ENCODE assay signal across 9 cellular contexts in the genomic region with DNA sequence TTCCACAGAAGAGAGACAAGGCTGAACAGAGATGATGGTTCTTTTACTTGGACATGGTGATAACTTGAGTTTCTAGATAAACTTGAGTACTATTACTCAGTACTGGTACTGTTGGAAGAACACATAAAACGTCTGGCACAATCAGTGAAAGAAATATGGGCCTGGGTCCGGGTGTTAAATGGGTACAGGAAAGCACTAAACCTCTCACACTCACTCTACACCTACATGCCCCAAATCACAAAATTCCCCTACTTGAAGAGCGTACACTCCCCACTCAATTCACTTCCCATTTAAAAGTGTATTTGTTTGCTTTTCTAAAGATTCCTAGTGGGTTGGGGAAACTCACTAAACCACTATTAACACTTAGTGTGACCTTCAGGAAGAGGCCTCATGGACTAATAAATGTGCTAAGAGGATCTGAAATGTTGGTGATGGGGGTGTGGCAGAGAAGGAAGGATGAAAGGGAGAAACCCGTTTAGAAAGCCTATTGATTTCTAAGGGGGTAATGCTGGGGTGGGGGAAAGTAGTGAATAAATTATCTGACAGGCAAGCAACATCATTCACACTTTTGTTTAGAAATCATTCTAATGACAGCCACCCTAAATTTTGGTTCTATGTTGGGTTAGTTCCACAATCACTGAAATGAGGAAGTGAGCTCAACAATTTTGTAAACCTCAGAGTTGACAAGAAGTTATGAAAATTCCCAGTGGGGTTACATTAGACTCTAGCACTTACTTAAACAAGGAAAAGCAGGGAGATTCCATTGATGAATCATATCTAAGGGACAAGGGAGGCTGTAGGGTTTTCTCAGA.
A peak's percentile ranks its signal among the peaks of the same experiment; 100 is the strongest.
DNase-seq lines count a peak whose midpoint lies in the region; ATAC-seq and TF ChIP-seq lines count a peak whose summit lies in the region.
"Had no signal": no experiment of that assay in that cellular context is flagged by ENCODE, and none has a peak within 500 bp of the region (broad histone marks: within the 10 kb centered on the region; RNA-seq: fewer than 3 reads in every experiment).

No MANE protein-coding gene starts in this region.

- no peaks in the 10 kb centered on the region for H3K27me3 Mint-ChIP-seq in activated B cell treated with CpG ODN at 0.5 μM for 24 hours

- H3K4me1 Mint-ChIP-seq in activated B cell treated with CpG ODN at 0.5 μM for 24 hours = peaks cover 69% of the 10 kb centered on the region

- peak overlapping the region; percentile 87 for H3K27ac Mint-ChIP-seq in activated B cell treated with CpG ODN at 0.5 μM for 24 hours

- H3K27me3 ChIP-seq in ovary (no peaks in the 10 kb centered on the region), tibial artery (no peaks in the 10 kb centered on the region)

- peak overlapping the region; percentile 56 for H3K4me3 Mint-ChIP-seq in activated B cell treated with CpG ODN at 0.5 μM for 24 hours

- peaks cover 2% of the 10 kb centered on the region for H3K4me1 ChIP-seq in ovary (ENCODE audit: insufficient read depth)
- H3K4me1 ChIP-seq in tibial artery = peaks cover 0 to 53% (median 22%) of the 10 kb centered on the region in 4 donors

- H3K9me3 ChIP-seq in ovary (no peaks in the 10 kb centered on the region), tibial artery (no peaks in the 10 kb centered on the region)

- H3K27ac ChIP-seq in ovary (no peak overlapping the region), tibial artery (no peak overlapping the region)

- H3K36me3 ChIP-seq in ovary = no peaks in the 10 kb centered on the region
- H3K36me3 ChIP-seq in tibial artery = no peaks in the 10 kb centered on the region

- ATAC-seq in GM18520 (IDR thresholded peaks at IDR 0.05; ENCODE audit: unreplicated experiment) (peak; percentile 25), HG02981 (IDR thresholded peaks at IDR 0.05; ENCODE audit: unreplicated experiment) (peak; percentile 11), activated B cell treated with CpG ODN at 0.5 μM for 24 hours (ENCODE audit: low read depth) (peak; percentile 9)

- TF ChIP-seq EP300 in ovary (IDR thresholded peaks at IDR 0.05) = no peak

- DNase-seq in activated B cell treated with CpG ODN at 0.5 μM for 24 hours = no peak
- DNase-seq in renal cortical epithelial cell (ENCODE audit: low read depth) = peak; percentile 78
- DNase-seq in pons (ENCODE audit: low spot score) = no peak
- DNase-seq in ovary = no peak
- no peak for DNase-seq in HuH-7.5 (ENCODE audit: low spot score)
- DNase-seq in tibial artery = no peak
- DNase-seq: naive thymus-derived CD8-positive, alpha-beta T cell had no signal

- CTCF ChIA-PET in activated B cell treated with CpG ODN at 0.5 μM for 24 hours (lab: Charles Lee) = interaction anchor here (1.4 kb wide), 2 partner anchors 224 kb away, joined by 4 to 7 read pairs; no protein-coding TSS in a partner anchor

- POLR2A ChIA-PET in activated B cell treated with CpG ODN at 0.5 μM for 24 hours (lab: Charles Lee) = interaction anchor here (0.5 to 11.3 kb wide), 7 partner anchors 9 to 328 kb away, joined by 3 to 122 read pairs (median 4); no protein-coding TSS in a partner anchor

- no peaks in the 10 kb centered on the region for H3K36me3 Mint-ChIP-seq in activated B cell treated with CpG ODN at 0.5 μM for 24 hours (ENCODE audit: low read depth)
- H3K36me3 Mint-ChIP-seq: naive thymus-derived CD8-positive, alpha-beta T cell had no signal

- H3K4me3 ChIP-seq in ovary (no peak overlapping the region), tibial artery (no peak overlapping the region)

- 84 to 89% (median 86%) methylated on average over 4 of the region's 4 CpGs for WGBS in ovary, 3 donors

- intact Hi-C loops in activated B cell treated with CpG ODN at 0.5 μM for 24 hours (cut with micrococcal nuclease) (loop anchor here (5.0 to 10.0 kb wide), 5 partner anchors 252 to 1762 kb away; a partner anchor contains a TSS), ovary (cut with DNase I) (no loop called here), tibial artery (cut with DNase I; ENCODE audit: low total_unique reads) (no loop called here)

- TF ChIP-seq CTCF in activated B cell treated with CpG ODN at 0.5 μM for 24 hours (IDR thresholded peaks at IDR 0.05) (no peak), ovary (IDR thresholded peaks at IDR 0.05) (no peak), tibial artery (IDR thresholded peaks at IDR 0.05) (no peak)

- no peak for TF ChIP-seq POLR2A in ovary (IDR thresholded peaks at IDR 0.05)

- no peaks in the 10 kb centered on the region for H3K9me3 Mint-ChIP-seq in activated B cell treated with CpG ODN at 0.5 μM for 24 hours
